Comparison of ENCODE assay signal across 8 cellular contexts in the genomic region with DNA sequence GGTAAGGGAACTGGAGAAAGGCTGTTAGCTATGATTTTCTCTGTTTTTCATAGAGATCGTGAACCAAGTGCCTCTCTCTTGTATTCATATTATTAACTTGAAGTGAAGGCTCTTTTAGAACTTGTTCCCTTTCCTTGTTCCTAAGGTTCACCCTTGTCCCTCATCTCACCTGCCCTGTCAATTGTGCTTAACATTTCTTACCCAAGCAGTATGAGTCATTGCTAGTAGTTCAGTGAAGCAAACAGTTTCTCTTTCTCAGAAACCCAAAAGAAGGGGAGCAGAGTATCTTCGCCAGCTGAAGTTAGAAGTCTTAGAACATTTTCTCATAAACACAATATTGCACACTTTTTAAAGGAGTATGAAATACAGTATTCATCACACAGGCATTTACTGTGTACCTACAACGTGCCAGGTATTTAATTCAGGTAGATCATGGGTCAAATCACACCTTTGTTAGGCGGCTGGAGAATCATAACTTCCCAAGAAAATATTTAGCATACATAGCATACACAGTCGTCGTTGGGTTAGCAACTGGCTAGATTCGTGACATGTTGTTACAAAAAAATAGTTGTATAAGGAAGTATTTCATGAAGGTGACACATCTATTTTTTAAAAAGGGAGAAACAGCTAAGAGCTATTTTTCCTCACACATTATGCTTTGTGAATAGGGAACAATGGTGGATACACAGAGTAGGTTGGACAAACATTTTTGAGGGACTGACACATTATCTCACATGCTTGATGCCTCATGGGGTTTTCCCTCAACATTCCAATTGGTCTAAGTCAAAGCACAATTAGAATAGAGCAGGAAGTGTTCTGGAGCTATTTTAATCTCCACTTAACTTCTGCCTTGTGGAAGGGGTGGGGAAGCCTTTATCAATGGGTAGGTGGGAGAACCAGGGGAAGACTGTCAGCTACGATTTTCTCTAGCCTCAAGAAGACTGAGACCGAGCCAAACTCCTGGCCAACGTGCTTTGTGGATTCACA. TPM values are rescaled to one million over a fixed set of nuclear protein-coding genes. Genes with fewer than 3 reads are reported as not detected.
DNase-seq lines count a peak whose midpoint lies in the region; ATAC-seq, FAIRE-seq and TF ChIP-seq lines count a peak whose summit lies in the region.

No MANE protein-coding gene starts in this region.

- no peak for TF ChIP-seq POLR2A in suprapubic skin (IDR thresholded peaks at IDR 0.05)

- H3K27me3 ChIP-seq in left ventricle myocardium inferior (ENCODE audit: low read depth) (no peaks in the 10 kb centered on the region), suprapubic skin (no peaks in the 10 kb centered on the region)

- 56% methylated on average over 10 of the region's 10 CpGs for WGBS in suprapubic skin

- peaks cover 4 to 5% of the 10 kb centered on the region in 2 donors for H3K36me3 Mint-ChIP-seq in CD14-positive monocyte

- no peak for TF ChIP-seq EP300 in suprapubic skin (IDR thresholded peaks at IDR 0.05)

- H3K4me1 ChIP-seq in left ventricle myocardium inferior (peaks cover 50% of the 10 kb centered on the region), suprapubic skin (peaks cover 5% of the 10 kb centered on the region)

- FAIRE-seq in GM19239 (lab: Jason Lieb, UNC): peak; percentile 99

- H3K4me1 Mint-ChIP-seq in CD14-positive monocyte: peaks cover 23% of the 10 kb centered on the region

- peak; percentile 88 for ATAC-seq in HG03159 (IDR thresholded peaks at IDR 0.05; ENCODE audit: unreplicated experiment)

- DNase-seq in CD14-positive monocyte (ENCODE audit: low spot score) (no peak), GM19239 (ENCODE audit: insufficient read length, low spot score) (no peak), SW480 (ENCODE audit: low spot score) (peak; percentile 88), left ventricle myocardium inferior (no peak), suprapubic skin (ENCODE audit: low spot score in 2 of 2) (no peak), MV-4-11 (lab: John Stamatoyannopoulos, UW) (no peak)
- no peak for DNase-seq in activated effector memory CD4-positive, alpha-beta T cell treated with anti-CD3 and anti-CD28 coated beads, Interleukin-2, amount 50 U/mL, for 16 hours

- H3K27ac ChIP-seq in left ventricle myocardium inferior (replicated peaks): peak overlapping the region; percentile 75
- H3K27ac ChIP-seq in suprapubic skin: peak overlapping the region; percentile 18

- H3K4me3 ChIP-seq in left ventricle myocardium inferior: peak overlapping the region; percentile 49
- peak overlapping the region; percentile 1 for H3K4me3 ChIP-seq in suprapubic skin

- H3K36me3 ChIP-seq in left ventricle myocardium inferior (no peaks in the 10 kb centered on the region), suprapubic skin (no peaks in the 10 kb centered on the region)

- H3K9me3 Mint-ChIP-seq in CD14-positive monocyte: no peaks in the 10 kb centered on the region

- intact Hi-C loops in CD14-positive monocyte (cut with micrococcal nuclease) (no loop called here), left ventricle myocardium inferior (cut with micrococcal nuclease) (no loop called here)

- peak overlapping the region in 6 of 7 donors; percentile 19 to 81 (median 70) for H3K27ac Mint-ChIP-seq in CD14-positive monocyte

- no peaks in the 10 kb centered on the region for H3K27me3 Mint-ChIP-seq in CD14-positive monocyte (ENCODE audit: low read depth in 3 of 3)

- H3K9me3 ChIP-seq in left ventricle myocardium inferior (replicated peaks) (peaks cover 4% of the 10 kb centered on the region), suprapubic skin (no peaks in the 10 kb centered on the region)

- no peak overlapping the region for H3K4me3 Mint-ChIP-seq in CD14-positive monocyte

- TF ChIP-seq CTCF in CD14-positive monocyte (IDR thresholded peaks at IDR 0.05): no peak
- no peak for TF ChIP-seq CTCF in left ventricle myocardium inferior (IDR thresholded peaks at IDR 0.05; ENCODE audit: borderline replicate concordance)
- TF ChIP-seq CTCF in suprapubic skin (IDR thresholded peaks at IDR 0.05): no peak

RNA-seq across cellular contexts. Expression of gene HDAC9, which starts 13.2 kb away (rescaled TPM):
- 10 to 100 TPM; 41.7 to 44.2 TPM for polyA plus RNA-seq in CD14-positive monocyte
- 39.6 TPM for total RNA-seq in left ventricle myocardium inferior
- 1 to 10 TPM; 3.4 to 7.2 (median 4.5) TPM for total RNA-seq in suprapubic skin
